Comparison of ENCODE assay signal across 8 cellular contexts in genomic region chr16:1152651-1153259, GRCh38.
DNase-seq lines count a peak whose midpoint lies in the region; ATAC-seq lines count a peak whose summit lies in the region.

TSS of gene CACNA1H (plus strand) at chr16:1153106. CDS start at chr16:1153738, 632 bp downstream.

- H3K27me3 ChIP-seq in adipocyte (replicated peaks; ENCODE audit: control insufficient read depth, insufficient read depth, low read length): peaks cover 37% of the 10 kb centered on the region

- H3K36me3 ChIP-seq in adipocyte (ENCODE audit: control insufficient read depth, insufficient read depth, low read length, severe bottlenecking): no peaks in the 10 kb centered on the region

- no peaks in the 10 kb centered on the region for H3K9me3 Mint-ChIP-seq in memory B cell

- H3K27ac Mint-ChIP-seq in memory B cell: no peak within 1 kb of the TSS

- no peak within 1 kb of the TSS for H3K4me3 ChIP-seq in adipocyte (ENCODE audit: low read length)

- H3K4me3 Mint-ChIP-seq in memory B cell: peak within 1 kb of the TSS; percentile 68

- no peaks in the 10 kb centered on the region for H3K4me1 ChIP-seq in adipocyte (ENCODE audit: control insufficient read depth, insufficient read depth, low read length)

- H3K4me1 Mint-ChIP-seq in memory B cell: no peaks in the 10 kb centered on the region

- peaks cover 10% of the 10 kb centered on the region for H3K27me3 Mint-ChIP-seq in memory B cell

- ATAC-seq in memory B cell (ENCODE audit: low read depth): peak; percentile 46
- ATAC-seq in GM18520 (IDR thresholded peaks at IDR 0.05; ENCODE audit: unreplicated experiment): no peak
- ATAC-seq in HG03520 (IDR thresholded peaks at IDR 0.05; ENCODE audit: unreplicated experiment): no peak

- H3K36me3 Mint-ChIP-seq in memory B cell: no peaks in the 10 kb centered on the region

- H3K9ac ChIP-seq in adipocyte (ENCODE audit: low read length): no peak within 1 kb of the TSS

- no peaks in the 10 kb centered on the region for H3K9me3 ChIP-seq in adipocyte (ENCODE audit: control insufficient read depth, low read length)

- DNase-seq in CD1c-positive myeloid dendritic cell (ENCODE audit: extremely low spot score) (peak; percentile 10), T-helper 1 cell (peak in 4 of 5 donors; percentile 33 to 68 (median 54)), adipocyte (ENCODE audit: low read depth) (peak; percentile 72), memory B cell (ENCODE audit: low spot score in 2 of 2) (no peak)
- DNase-seq in stimulated activated CD8-positive, alpha-beta memory T cell treated with anti-CD3 and anti-CD28 coated beads, Interleukin-2, amount 100 ng/mL, for 1 hour (ENCODE audit: low read depth in 2 of 2): peak; percentile 6 to 38
- no peak for DNase-seq in NK-92 treated with Interleukin-12 subunit alpha and Interleukin-12 subunit beta, amount 100 ng/mL, for 24 hours (lab: John Stamatoyannopoulos, UW)

Comparison
In these comparisons a context has a peak if more than half of its experiments do, and no peak if none do; other contexts are left out.
1. DNase-seq: peak in CD1c-positive myeloid dendritic cell (single experiment), T-helper 1 cell (4 of 5), adipocyte (single experiment) and stimulated activated CD8-positive, alpha-beta memory T cell treated with anti-CD3 and anti-CD28 coated beads, Interleukin-2, amount 100 ng/mL, for 1 hour (2 of 2); none in memory B cell (0 of 2) and NK-92 treated with Interleukin-12 subunit alpha and Interleukin-12 subunit beta, amount 100 ng/mL, for 24 hours (single experiment).